In the genomic region with DNA sequence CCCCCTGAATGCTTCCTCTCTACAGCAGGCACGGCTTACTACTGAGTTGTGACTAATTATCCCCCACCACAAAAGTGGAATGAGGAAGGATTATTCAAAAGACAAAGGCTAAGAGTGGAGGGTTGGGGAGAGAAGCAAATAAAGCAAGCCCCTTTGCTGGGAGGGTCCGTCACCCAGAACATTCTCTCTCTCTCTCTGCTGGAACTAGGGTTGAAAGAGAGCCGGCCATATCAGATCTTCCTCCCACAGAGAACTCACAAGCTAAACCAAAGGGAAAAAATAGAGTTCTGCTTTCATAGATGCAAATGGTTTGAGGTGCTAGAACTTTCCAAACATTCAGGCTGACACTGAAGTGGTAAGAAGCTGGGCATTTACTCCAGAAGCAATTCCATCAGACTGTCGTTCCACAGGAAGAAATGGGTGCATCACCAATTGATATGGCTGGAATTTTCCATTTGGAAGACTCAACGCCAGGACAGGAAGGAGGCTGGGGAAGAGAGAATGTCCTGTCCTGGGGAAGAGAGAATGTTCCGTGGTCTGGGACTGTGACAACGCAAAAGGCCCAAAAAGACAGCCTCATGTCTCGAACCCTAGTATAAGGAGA, we compare ENCODE assay signal across 9 cellular contexts. TPM values are rescaled to one million over a fixed set of nuclear protein-coding genes. Genes with fewer than 3 reads are reported as not detected.
DNase-seq lines count a peak whose midpoint lies in the region; ATAC-seq, FAIRE-seq and TF ChIP-seq lines count a peak whose summit lies in the region.
"Had no signal": no experiment of that assay in that cellular context is flagged by ENCODE, and none has a peak within 500 bp of the region (broad histone marks: within the 10 kb centered on the region; RNA-seq: fewer than 3 reads in every experiment).

No MANE protein-coding gene starts in this region.

- H3K27ac ChIP-seq in H1 (ENCODE audit: low read depth, low read length) = peak overlapping the region; percentile 70
- H3K27ac ChIP-seq in mucosa of rectum (ENCODE audit: low read depth in 2 of 2, low read length in 2 of 2) = peak overlapping the region; percentile 34 to 67
- H3K27ac ChIP-seq in urinary bladder (ENCODE audit: low read depth) = peak overlapping the region; percentile 56
- H3K27ac ChIP-seq: 22Rv1 had no signal

- peak in 1 of 2 experiments; percentile 23; a peak in 1 of 3 replicates for TF ChIP-seq POLR2A in H1 (IDR thresholded peaks at IDR 0.05; ENCODE audit: control extremely low read depth in 1 of 2, low read depth in 2 of 2, low read length in 2 of 2)

- H2BK120ac ChIP-seq in H1 (replicated peaks; ENCODE audit: low read depth, low read length) = peak overlapping the region; percentile 3

- no peak overlapping the region for H3K14ac ChIP-seq in H1 (ENCODE audit: insufficient read length)

- 0 out of 2 replicates have a peak overlapping the region, but pooled peaks have one; percentile 37 for H2BK15ac ChIP-seq in H1 (ENCODE audit: low read length)

- no peak overlapping the region for H2BK20ac ChIP-seq in H1 (ENCODE audit: low read length)

- no peak overlapping the region; the same call in 1 of the 2 replicates for H2BK12ac ChIP-seq in H1 (ENCODE audit: low read depth, low read length)

- peak overlapping the region; percentile 7 for H4K5ac ChIP-seq in H1 (ENCODE audit: insufficient read length, low read depth, low read length)

- H3K9ac ChIP-seq in H1 (replicated peaks in 1 of 4; ENCODE audit: extremely low read depth in 1 of 4, low read depth in 3 of 4, low read length in 3 of 4) (peak overlapping the region in 1 of 4 experiments; percentile 23; a peak in 2 of 7 replicates), mucosa of rectum (ENCODE audit: low read depth in 1 of 2, low read length in 2 of 2) (no peak overlapping the region)

- no peak for TF ChIP-seq CTCF in H1 (IDR thresholded peaks at IDR 0.05; ENCODE audit: control extremely low read depth in 1 of 3, insufficient read depth in 1 of 3, low read depth in 1 of 3, low read length in 3 of 3)

- no peaks in the 10 kb centered on the region for H4K20me1 ChIP-seq in H1 (replicated peaks in 1 of 2; ENCODE audit: control insufficient read depth in 1 of 2, insufficient read depth in 2 of 2, low read length in 2 of 2)

- no peaks in the 10 kb centered on the region for H3K23me2 ChIP-seq in H1 (ENCODE audit: low read depth, low read length)

- H3K4me1 ChIP-seq in H1 (replicated peaks in 1 of 4; ENCODE audit: control insufficient read depth in 3 of 4, insufficient read depth in 4 of 4, low read length in 3 of 4) (peaks cover 44 to 72% (median 49%) of the 10 kb centered on the region in 4 experiments), mucosa of rectum (ENCODE audit: control insufficient read depth in 2 of 2, insufficient read depth in 2 of 2, low read length in 2 of 2) (peaks cover 24 to 46% of the 10 kb centered on the region in 2 donors), urinary bladder (ENCODE audit: insufficient read depth) (peaks cover 5% of the 10 kb centered on the region)

- peak overlapping the region; percentile 39 to 67; a peak in 3 of 4 replicates for H3K4me2 ChIP-seq in H1 (ENCODE audit: insufficient read depth in 1 of 2, low read depth in 2 of 2, low read length in 2 of 2)

- TF ChIP-seq RAD21 in H1 (IDR thresholded peaks at IDR 0.05 in 1 of 2, conservative IDR thresholded peaks at IDR 0.05 in 1 of 2; ENCODE audit: low read depth in 2 of 2, low read length in 2 of 2) = no peak

- H4K8ac ChIP-seq in H1 (ENCODE audit: extremely low read depth, insufficient read depth, low read length) = no peak overlapping the region

- peaks cover 47 to 99% of the 10 kb centered on the region in 2 experiments for H3K79me2 ChIP-seq in H1 (ENCODE audit: control insufficient read depth in 1 of 2, insufficient read depth in 2 of 2, low read length in 2 of 2)

- H2BK5ac ChIP-seq in H1 (ENCODE audit: low read depth, low read length) = peak overlapping the region; percentile 29; the same call in 1 of the 2 replicates

- no peak for TF ChIP-seq EP300 in H1 (IDR thresholded peaks at IDR 0.05; ENCODE audit: borderline replicate concordance in 1 of 2, low read depth in 2 of 2, low read length in 2 of 2)

- no peak overlapping the region for H3K23ac ChIP-seq in H1 (ENCODE audit: insufficient read length)

- H3K36me3 ChIP-seq in H1 (ENCODE audit: control insufficient read depth in 2 of 4, insufficient read depth in 4 of 4, low read length in 3 of 4) (peaks cover 0 to 36% (median 0%) of the 10 kb centered on the region in 4 experiments; a peak in 4 of 8 replicates), mucosa of rectum (ENCODE audit: control insufficient read depth in 2 of 2, insufficient read depth in 2 of 2, low read length in 2 of 2) (peaks cover 13 to 19% of the 10 kb centered on the region in 2 donors), urinary bladder (ENCODE audit: insufficient read depth) (no peaks in the 10 kb centered on the region)

- peak overlapping the region; percentile 37 for H4K91ac ChIP-seq in H1 (replicated peaks; ENCODE audit: insufficient read length, low read length)

- DNase-seq in NCI-H82 (lab: John Stamatoyannopoulos, UW) (peak; percentile 21), NCI-H82 treated with DMSO at 0.1 percent for 48 hours (lab: John Stamatoyannopoulos, UW; ENCODE audit: unreplicated experiment) (no peak), H1 (ENCODE audit: low read depth in 1 of 2, low spot score in 2 of 2) (no peak), GF-D8 (lab: John Stamatoyannopoulos, UW) (no peak), NCI-H748 treated with DMSO at 0.1 percent for 48 hours (lab: John Stamatoyannopoulos, UW) (no peak)

- H3K4me3 ChIP-seq in H1 (ENCODE audit: extremely low read depth in 1 of 4, insufficient read depth in 2 of 4, low read depth in 3 of 4, low read length in 4 of 4) = peak overlapping the region in 1 of 4 experiments; percentile 25; a peak in 2 of 8 replicates
- peak overlapping the region in 1 of 2 donors; percentile 13 for H3K4me3 ChIP-seq in mucosa of rectum (ENCODE audit: low read length in 2 of 2)
- H3K4me3 ChIP-seq in urinary bladder (ENCODE audit: low read depth, low read length) = no peak overlapping the region

- no peak overlapping the region for H2AFZ ChIP-seq in H1 (ENCODE audit: low read length)

- H3K4ac ChIP-seq in H1 (replicated peaks; ENCODE audit: insufficient read length, low read depth, low read length) = peak overlapping the region; percentile 76

- CTCF ChIA-PET in H1 (lab: Charles Lee; ENCODE audit: partially characterized antibody) = interaction anchor here (0.7 to 4.4 kb wide), 5 partner anchors 24 to 75 kb away, joined by 3 to 19 read pairs (median 3); no protein-coding TSS in a partner anchor

- H3K27me3 ChIP-seq in H1 (replicated peaks in 1 of 4; ENCODE audit: control insufficient read depth in 3 of 4, extremely low read depth in 1 of 4, insufficient read depth in 3 of 4, low read length in 3 of 4) (no peaks in the 10 kb centered on the region), mucosa of rectum (ENCODE audit: control insufficient read depth in 2 of 2, insufficient read depth in 2 of 2, low read length in 2 of 2) (no peaks in the 10 kb centered on the region)

- peak overlapping the region; percentile 1 for H3K56ac ChIP-seq in H1 (replicated peaks; ENCODE audit: insufficient read length, low read depth, low read length)

- FAIRE-seq in H1 (lab: Jason Lieb, UNC) = no peak

- peak overlapping the region; percentile 72 for H3K18ac ChIP-seq in H1 (ENCODE audit: extremely low read depth, low read length)

- POLR2A ChIA-PET in H1 (lab: Charles Lee; ENCODE audit: partially characterized antibody) = interaction anchor here (1.3 to 42.1 kb wide), 5 partner anchors 10 to 32 kb away, joined by 3 to 1191 read pairs (median 16); a partner anchor contains a TSS

- ATAC-seq in HG03469 (IDR thresholded peaks at IDR 0.05; ENCODE audit: unreplicated experiment) = no peak

- 61% methylated on average over 8 of the region's 8 CpGs; no CpG with 5 or more reads in 1 of the 2 experiments for WGBS in H1 (ENCODE audit: extremely low coverage in 1 of 2, insufficient coverage in 1 of 2, insufficient read length in 1 of 2, insufficient replicate concordance in 2 of 2, low coverage in 1 of 2, low lambda C conversion rate in 2 of 2, missing lambda C conversion rate in 1 of 2), 2 experiments
- 61% methylated on average over 8 of the region's 8 CpGs for WGBS in urinary bladder

- H2AK5ac ChIP-seq in H1 (ENCODE audit: low read depth, low read length) = no peak overlapping the region

- peaks cover 10% of the 10 kb centered on the region for H3K79me1 ChIP-seq in H1 (ENCODE audit: low read depth, low read length)

- H3K9me3 ChIP-seq in H1 (ENCODE audit: insufficient read depth in 2 of 2, low read depth in 1 of 2, low read length in 1 of 2) (no peaks in the 10 kb centered on the region), mucosa of rectum (ENCODE audit: control insufficient read depth in 2 of 2, low read length in 2 of 2) (no peaks in the 10 kb centered on the region)

TF ChIP-seq in H1, 55 proteins besides CTCF, POLR2A, EP300 and RAD21:
- no peak for TF ChIP-seq SIRT6 (IDR thresholded peaks at IDR 0.05; ENCODE audit: low read length)
- no peak for TF ChIP-seq SUZ12 (IDR thresholded peaks at IDR 0.05; ENCODE audit: low read length)
- TF ChIP-seq, protein P1, sequence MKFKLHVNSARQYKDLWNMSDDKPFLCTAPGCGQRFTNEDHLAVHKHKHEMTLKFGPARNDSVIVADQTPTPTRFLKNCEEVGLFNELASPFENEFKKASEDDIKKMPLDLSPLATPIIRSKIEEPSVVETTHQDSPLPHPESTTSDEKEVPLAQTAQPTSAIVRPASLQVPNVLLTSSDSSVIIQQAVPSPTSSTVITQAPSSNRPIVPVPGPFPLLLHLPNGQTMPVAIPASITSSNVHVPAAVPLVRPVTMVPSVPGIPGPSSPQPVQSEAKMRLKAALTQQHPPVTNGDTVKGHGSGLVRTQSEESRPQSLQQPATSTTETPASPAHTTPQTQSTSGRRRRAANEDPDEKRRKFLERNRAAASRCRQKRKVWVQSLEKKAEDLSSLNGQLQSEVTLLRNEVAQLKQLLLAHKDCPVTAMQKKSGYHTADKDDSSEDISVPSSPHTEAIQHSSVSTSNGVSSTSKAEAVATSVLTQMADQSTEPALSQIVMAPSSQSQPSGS (IDR thresholded peaks at IDR 0.05; ENCODE audit: low read length) = no peak
- TF ChIP-seq RXRA (IDR thresholded peaks at IDR 0.05; ENCODE audit: insufficient read depth, low read depth, low read length) = no peak
- no peak for TF ChIP-seq TAF1 (IDR thresholded peaks at IDR 0.05; ENCODE audit: low read depth, low read length)

RNA-seq across cellular contexts. Expression of a gene that starts 7.9 kb away (rescaled TPM):
- total RNA-seq in H1 (2021; fragmentation: NEBNext Ultra II Directional; extraction: Animal tissue kit (Norgen Biotek cat#: 25700)) = 163 TPM in 2 replicates
- polyA plus RNA-seq in H1 (2011; rRNA removed) = 50.5 and 58.5 TPM in 2 replicates
- 66.1 TPM for polyA plus RNA-seq in H1 (2011; cell fraction: cytosol; rRNA removed)
- 123 TPM for polyA plus RNA-seq in H1 (2011; cell fraction: nucleus; rRNA removed)
- 71.7 to 113 TPM (median 77.5 TPM) in 4 replicates for polyA plus RNA-seq in H1 (2012, experiment 1 of 2)
- polyA plus RNA-seq in H1 (2012, experiment 2 of 2) = 9.8 TPM
- polyA plus RNA-seq in H1 (2013, experiment 1 of 2) = 70.7 TPM
- 69.6 TPM for polyA plus RNA-seq in H1 (2013, experiment 2 of 2)
- polyA minus RNA-seq in H1 (2011; rRNA and poly(A)+ RNA removed) = 67.9 and 102 TPM in 2 replicates
- 53.2 TPM for polyA minus RNA-seq in H1 (2011; cell fraction: cytosol; rRNA and poly(A)+ RNA removed)
- 91.2 TPM for polyA minus RNA-seq in H1 (2011; cell fraction: nucleus; rRNA and poly(A)+ RNA removed)
- total RNA-seq in urinary bladder = 29.0 TPM
- 15.6 TPM for polyA plus RNA-seq in urinary bladder
